ENCODE assay signal across 26 cellular contexts in genomic region chr1:81109038-81109437, GRCh38.
"Had no signal": no experiment of that assay in that cellular context is flagged by ENCODE, and none has a peak within 500 bp of the region (broad histone marks: within the 10 kb centered on the region; RNA-seq: fewer than 3 reads in every experiment).

No MANE protein-coding gene starts in this region.

- H3K4me2 ChIP-seq: neural progenitor cell had no signal

- ATAC-seq: left colon; left lung; lower lobe of right lung; natural killer cell; pancreas; right cardiac atrium; sciatic nerve; stimulated activated memory B cell treated with anti-CD40 and anti-IgM and Interleukin-4, amounts not matched to agents 10 μg/mL and 1 μg/mL and 100 μg/mL, for 72 hours; stimulated activated naive CD8-positive, alpha-beta T cell treated with anti-CD3 and anti-CD28 coated beads, Interleukin-15, amount 100 ng/mL, for 72 hours had no signal

- H3K4me3 ChIP-seq: left lung, lower lobe of right lung, neural progenitor cell, pancreas, prostate gland, skin epidermis, tibial nerve, vagina had no signal

- H3K27me3 ChIP-seq: left lung, neural progenitor cell, pancreas, tibial nerve, vagina had no signal

- H3K27ac ChIP-seq: left lung, lower lobe of right lung, neural progenitor cell, pancreas, prostate gland, skin epidermis, tibial nerve, vagina had no signal

- H3K36me3 ChIP-seq: left lung, lower lobe of right lung, neural progenitor cell, pancreas, prostate gland, tibial nerve, vagina had no signal

- H3K9ac ChIP-seq: neural progenitor cell had no signal

- H3K4me1 ChIP-seq: left lung, lower lobe of right lung, neural progenitor cell, pancreas, prostate gland, tibial nerve, vagina had no signal

- H3K9me3 ChIP-seq: lower lobe of right lung, pancreas, prostate gland, vagina had no signal

- DNase-seq: hippocampal formation; left colon; left lung; lower lobe of right lung; mammary epithelial cell; mesenchymal stem cell; naive B cell; natural killer cell; nephron progenitor cell; retina; right cardiac atrium; stimulated activated CD4-positive, alpha-beta T cell treated with anti-CD3 and anti-CD28 coated beads, Interleukin-2, amount 100 ng/mL, for 48 hours; stimulated activated CD4-positive, alpha-beta T cell treated with anti-CD3 and anti-CD28 coated beads, Interleukin-4, amount 100 ng/mL, for 4 hours; stimulated activated CD8-positive, alpha-beta memory T cell treated with anti-CD3 and anti-CD28 coated beads, Interleukin-4, amount 100 ng/mL, for 48 hours; stimulated activated naive CD4-positive, alpha-beta T cell treated with Interleukin-2 at 50 U/mL for 16 hours; stimulated activated naive CD8-positive, alpha-beta T cell treated with anti-CD3 and anti-CD28 coated beads, Interleukin-15, amount 100 ng/mL, for 72 hours; substantia nigra had no signal

- FAIRE-seq: keratinocyte, pancreas had no signal

- H2AFZ ChIP-seq: neural progenitor cell had no signal
